Comparison of ENCODE assay signal across 1 cellular context in the genomic region with DNA sequence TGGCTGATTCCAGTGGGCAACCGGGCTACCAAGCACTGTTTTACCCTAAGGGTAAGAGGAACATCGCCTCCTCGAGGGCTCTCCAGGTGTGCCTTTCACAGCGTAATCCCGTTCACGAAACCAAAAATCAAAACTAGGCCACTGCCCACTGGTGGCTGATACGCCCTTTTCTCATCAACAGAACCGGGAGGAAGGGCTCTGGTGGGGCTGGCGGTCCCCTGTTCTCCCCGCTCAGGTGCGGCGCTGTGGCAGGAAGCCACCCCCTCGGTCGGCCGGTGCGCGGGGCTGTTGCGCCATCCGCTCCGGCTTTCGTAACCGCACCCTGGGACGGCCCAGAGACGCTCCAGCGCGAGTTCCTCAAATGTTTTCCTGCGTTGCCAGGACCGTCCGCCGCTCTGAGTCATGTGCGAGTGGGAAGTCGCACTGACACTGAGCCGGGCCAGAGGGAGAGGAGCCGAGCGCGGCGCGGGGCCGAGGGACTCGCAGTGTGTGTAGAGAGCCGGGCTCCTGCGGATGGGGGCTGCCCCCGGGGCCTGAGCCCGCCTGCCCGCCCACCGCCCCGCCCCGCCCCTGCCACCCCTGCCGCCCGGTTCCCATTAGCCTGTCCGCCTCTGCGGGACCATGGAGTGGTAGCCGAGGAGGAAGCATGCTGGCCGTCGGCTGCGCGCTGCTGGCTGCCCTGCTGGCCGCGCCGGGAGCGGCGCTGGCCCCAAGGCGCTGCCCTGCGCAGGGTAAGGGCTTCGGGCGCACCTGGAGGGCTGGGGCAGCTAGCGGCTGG.
TF ChIP-seq lines count a peak whose summit lies in the region.

TSS of gene IL6R (plus strand) at position 360 of the 778 bp plus-strand sequence. CDS start at position 647, 287 bp downstream.

TF ChIP-seq in HepG2, 621 proteins besides CTCF, POLR2A, EP300 and RAD21 (continued from another document and continues in another):
- TF ChIP-seq MLX (CRISPR knock-in tag; IDR thresholded peaks at IDR 0.05) (0 out of 2 replicates have a peak, but pooled peaks have one; percentile 37), MLLT10 (CRISPR knock-in tag; IDR thresholded peaks at IDR 0.05) (no peak), ZNF234 (CRISPR knock-in tag; conservative IDR thresholded peaks at IDR 0.05) (no peak), ZEB1 (IDR thresholded peaks at IDR 0.05; ENCODE audit: insufficient replicate concordance, low read depth) (no peak), ZMYM3 (CRISPR knock-in tag; IDR thresholded peaks at IDR 0.05) (no peak), RFX3 (CRISPR knock-in tag; IDR thresholded peaks at IDR 0.05) (no peak), ZSCAN9 (CRISPR knock-in tag; IDR thresholded peaks at IDR 0.05; ENCODE audit: borderline replicate concordance) (peak; percentile 81), TAF15 (IDR thresholded peaks at IDR 0.05; ENCODE audit: low read depth, low read length, poor library complexity, severe bottlenecking) (no peak), ZNF276 (CRISPR knock-in tag; IDR thresholded peaks at IDR 0.05; ENCODE audit: low read depth) (no peak), ZNF788 (CRISPR knock-in tag; IDR thresholded peaks at IDR 0.05; ENCODE audit: borderline replicate concordance) (peak; percentile 13; the same call in 1 of the 2 replicates), ZNF557 (CRISPR knock-in tag; IDR thresholded peaks at IDR 0.05) (0 out of 2 replicates have a peak, but pooled peaks have one; percentile 34), SMC3 (IDR thresholded peaks at IDR 0.05; ENCODE audit: low read length) (peak; percentile 23; the same call in 1 of the 2 replicates), ZNF737 (CRISPR knock-in tag; IDR thresholded peaks at IDR 0.05; ENCODE audit: borderline replicate concordance) (no peak), ZNF563 (CRISPR knock-in tag; IDR thresholded peaks at IDR 0.05) (0 out of 2 replicates have a peak, but pooled peaks have one; percentile 55), ZNF616 (CRISPR knock-in tag; IDR thresholded peaks at IDR 0.05; ENCODE audit: low read depth) (0 out of 2 replicates have a peak, but pooled peaks have one; percentile 19), IRF2 (CRISPR knock-in tag; IDR thresholded peaks at IDR 0.05) (0 out of 2 replicates have a peak, but pooled peaks have one; percentile 44), ZNF816 (CRISPR knock-in tag; IDR thresholded peaks at IDR 0.05; ENCODE audit: borderline replicate concordance) (no peak), HHEX (CRISPR knock-in tag; IDR thresholded peaks at IDR 0.05) (no peak), ZNF101 (CRISPR knock-in tag; IDR thresholded peaks at IDR 0.05; ENCODE audit: borderline replicate concordance, low read depth) (no peak), ZXDC (CRISPR knock-in tag; IDR thresholded peaks at IDR 0.05) (no peak; the same call in 1 of the 2 replicates), AGO2 (optimal IDR thresholded peaks at IDR 0.05; ENCODE audit: low read depth, low read length) (no peak), NR2C2 (CRISPR knock-in tag; IDR thresholded peaks at IDR 0.05; ENCODE audit: borderline replicate concordance) (0 out of 2 replicates have a peak, but pooled peaks have one; percentile 16), NRL (CRISPR knock-in tag; IDR thresholded peaks at IDR 0.05; ENCODE audit: borderline replicate concordance) (peak; percentile 6; the same call in 1 of the 2 replicates), ZNF780A (CRISPR knock-in tag; IDR thresholded peaks at IDR 0.05) (no peak), ZNF670 (CRISPR knock-in tag; IDR thresholded peaks at IDR 0.05; ENCODE audit: borderline replicate concordance) (no peak), ZNF264 (CRISPR knock-in tag; IDR thresholded peaks at IDR 0.05) (no peak), THAP7 (CRISPR knock-in tag; IDR thresholded peaks at IDR 0.05) (no peak), ZNF7 (CRISPR knock-in tag; IDR thresholded peaks at IDR 0.05) (no peak), HIC2 (CRISPR knock-in tag; IDR thresholded peaks at IDR 0.05; ENCODE audit: low read depth) (no peak; the same call in 1 of the 2 replicates), SOX6 (IDR thresholded peaks at IDR 0.05) (no peak), SOX6 (CRISPR knock-in tag; IDR thresholded peaks at IDR 0.05) (peak; percentile 61), GPN1 (CRISPR knock-in tag; IDR thresholded peaks at IDR 0.05; ENCODE audit: borderline replicate concordance) (no peak), ZFP36 (IDR thresholded peaks at IDR 0.05; ENCODE audit: borderline replicate concordance, low read depth, low read length, partially characterized antibody) (no peak), ZNF138 (CRISPR knock-in tag; IDR thresholded peaks at IDR 0.05; ENCODE audit: low read depth) (no peak), ZKSCAN1 (IDR thresholded peaks at IDR 0.05; ENCODE audit: low read length) (no peak), FOSL1 (CRISPR knock-in tag; IDR thresholded peaks at IDR 0.05; ENCODE audit: borderline replicate concordance) (no peak), ZFP91 (CRISPR knock-in tag; IDR thresholded peaks at IDR 0.05; ENCODE audit: borderline replicate concordance) (peak; percentile 77), MIER3 (CRISPR knock-in tag; IDR thresholded peaks at IDR 0.05; ENCODE audit: borderline replicate concordance) (peak; percentile 68; the same call in 1 of the 2 replicates), ZNF18 (CRISPR knock-in tag; IDR thresholded peaks at IDR 0.05; ENCODE audit: insufficient replicate concordance) (no peak), MED8 (CRISPR knock-in tag; IDR thresholded peaks at IDR 0.05; ENCODE audit: insufficient replicate concordance) (no peak), MEIS2 (CRISPR knock-in tag; IDR thresholded peaks at IDR 0.05) (no peak; the same call in none of the 2 replicates)
- TF ChIP-seq, protein P1, sequence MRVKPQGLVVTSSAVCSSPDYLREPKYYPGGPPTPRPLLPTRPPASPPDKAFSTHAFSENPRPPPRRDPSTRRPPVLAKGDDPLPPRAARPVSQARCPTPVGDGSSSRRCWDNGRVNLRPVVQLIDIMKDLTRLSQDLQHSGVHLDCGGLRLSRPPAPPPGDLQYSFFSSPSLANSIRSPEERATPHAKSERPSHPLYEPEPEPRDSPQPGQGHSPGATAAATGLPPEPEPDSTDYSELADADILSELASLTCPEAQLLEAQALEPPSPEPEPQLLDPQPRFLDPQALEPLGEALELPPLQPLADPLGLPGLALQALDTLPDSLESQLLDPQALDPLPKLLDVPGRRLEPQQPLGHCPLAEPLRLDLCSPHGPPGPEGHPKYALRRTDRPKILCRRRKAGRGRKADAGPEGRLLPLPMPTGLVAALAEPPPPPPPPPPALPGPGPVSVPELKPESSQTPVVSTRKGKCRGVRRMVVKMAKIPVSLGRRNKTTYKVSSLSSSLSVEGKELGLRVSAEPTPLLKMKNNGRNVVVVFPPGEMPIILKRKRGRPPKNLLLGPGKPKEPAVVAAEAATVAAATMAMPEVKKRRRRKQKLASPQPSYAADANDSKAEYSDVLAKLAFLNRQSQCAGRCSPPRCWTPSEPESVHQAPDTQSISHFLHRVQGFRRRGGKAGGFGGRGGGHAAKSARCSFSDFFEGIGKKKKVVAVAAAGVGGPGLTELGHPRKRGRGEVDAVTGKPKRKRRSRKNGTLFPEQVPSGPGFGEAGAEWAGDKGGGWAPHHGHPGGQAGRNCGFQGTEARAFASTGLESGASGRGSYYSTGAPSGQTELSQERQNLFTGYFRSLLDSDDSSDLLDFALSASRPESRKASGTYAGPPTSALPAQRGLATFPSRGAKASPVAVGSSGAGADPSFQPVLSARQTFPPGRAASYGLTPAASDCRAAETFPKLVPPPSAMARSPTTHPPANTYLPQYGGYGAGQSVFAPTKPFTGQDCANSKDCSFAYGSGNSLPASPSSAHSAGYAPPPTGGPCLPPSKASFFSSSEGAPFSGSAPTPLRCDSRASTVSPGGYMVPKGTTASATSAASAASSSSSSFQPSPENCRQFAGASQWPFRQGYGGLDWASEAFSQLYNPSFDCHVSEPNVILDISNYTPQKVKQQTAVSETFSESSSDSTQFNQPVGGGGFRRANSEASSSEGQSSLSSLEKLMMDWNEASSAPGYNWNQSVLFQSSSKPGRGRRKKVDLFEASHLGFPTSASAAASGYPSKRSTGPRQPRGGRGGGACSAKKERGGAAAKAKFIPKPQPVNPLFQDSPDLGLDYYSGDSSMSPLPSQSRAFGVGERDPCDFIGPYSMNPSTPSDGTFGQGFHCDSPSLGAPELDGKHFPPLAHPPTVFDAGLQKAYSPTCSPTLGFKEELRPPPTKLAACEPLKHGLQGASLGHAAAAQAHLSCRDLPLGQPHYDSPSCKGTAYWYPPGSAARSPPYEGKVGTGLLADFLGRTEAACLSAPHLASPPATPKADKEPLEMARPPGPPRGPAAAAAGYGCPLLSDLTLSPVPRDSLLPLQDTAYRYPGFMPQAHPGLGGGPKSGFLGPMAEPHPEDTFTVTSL (CRISPR knock-in tag; IDR thresholded peaks at IDR 0.05; ENCODE audit: borderline replicate concordance) = 0 out of 2 replicates have a peak, but pooled peaks have one; percentile 20
- TF ChIP-seq, protein P2, sequence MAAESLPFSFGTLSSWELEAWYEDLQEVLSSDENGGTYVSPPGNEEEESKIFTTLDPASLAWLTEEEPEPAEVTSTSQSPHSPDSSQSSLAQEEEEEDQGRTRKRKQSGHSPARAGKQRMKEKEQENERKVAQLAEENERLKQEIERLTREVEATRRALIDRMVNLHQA (CRISPR knock-in tag; IDR thresholded peaks at IDR 0.05) = no peak
